7 cellular contexts compared by ENCODE assay signal in genomic region chr20:53773066-53773791, GRCh38.
DNase-seq lines count a peak whose midpoint lies in the region; ATAC-seq, FAIRE-seq and TF ChIP-seq lines count a peak whose summit lies in the region.
"Not testable (repeated sequence)": the region's sequence is repeated elsewhere in the genome, so short reads cannot be mapped to it uniquely, and the experiment has no call there.

No MANE protein-coding gene starts in this region.

- H3K27me3 ChIP-seq in GM12878 (replicated peaks in 1 of 2; ENCODE audit: control insufficient read depth in 2 of 2, insufficient read depth in 2 of 2, low read length in 1 of 2); esophagus muscularis mucosa; HepG2 (ENCODE audit: control insufficient read depth in 1 of 2, insufficient read depth in 2 of 2, low read length in 2 of 2); parathyroid adenoma (ENCODE audit: control insufficient read depth, insufficient read depth, low read length); suprapubic skin: not testable (repeated sequence)

- not testable (repeated sequence) for TF ChIP-seq CTCF in HFFc6 (IDR thresholded peaks at IDR 0.05); GM12878 (IDR thresholded peaks at IDR 0.05 in 2 of 3, conservative IDR thresholded peaks at IDR 0.05 in 1 of 3; ENCODE audit: control insufficient read depth in 2 of 3, extremely low read depth in 1 of 3, insufficient read depth in 1 of 3, low read depth in 3 of 3, low read length in 3 of 3); esophagus muscularis mucosa (IDR thresholded peaks at IDR 0.05); HepG2 (CRISPR knock-in tag; IDR thresholded peaks at IDR 0.05); parathyroid adenoma (IDR thresholded peaks at IDR 0.05); suprapubic skin (IDR thresholded peaks at IDR 0.05)

- POLR2A ChIA-PET in GM12878 (lab: Charles Lee) (interaction anchor here (0.6 kb wide), 1 partner anchor 19 kb away, joined by 3 read pairs; no protein-coding TSS in a partner anchor), HepG2 (lab: Yijun Ruan, JAX) (interaction anchor here (0.6 to 4.7 kb wide), 14 partner anchors 8 to 194 kb away, joined by 3 to 40 read pairs (median 5); partner anchors contain the start of gene ZNF217)

- H3K27ac ChIP-seq in SK-N-MC (peak overlapping the region; percentile 74), esophagus muscularis mucosa (replicated peaks in 1 of 4) (peak overlapping the region; percentile 52 to 71 (median 62)), HepG2 (ENCODE audit: extremely low read length, insufficient read depth, low read length) (peak overlapping the region; percentile 56), parathyroid adenoma (peak overlapping the region; percentile 51), suprapubic skin (peak overlapping the region; percentile 70)
- not testable (repeated sequence) for H3K27ac ChIP-seq in GM12878 (ENCODE audit: control insufficient read depth, insufficient read depth)

- not testable (repeated sequence) for TF ChIP-seq RAD21 in GM12878 (IDR thresholded peaks at IDR 0.05; ENCODE audit: insufficient read depth, low read depth, low read length); HepG2 (CRISPR knock-in tag; IDR thresholded peaks at IDR 0.05)

- H3K36me3 Mint-ChIP-seq in HFFc6 (ENCODE audit: low read depth): not testable (repeated sequence)

- not testable (repeated sequence) for H3K79me2 ChIP-seq in GM12878 (ENCODE audit: control insufficient read depth, insufficient read depth, low read length); HepG2 (ENCODE audit: insufficient read depth, low read length); parathyroid adenoma

- ATAC-seq in GM12878: not testable (repeated sequence)
- peak; percentile 66 for ATAC-seq in HepG2

- not testable (repeated sequence) for FAIRE-seq in GM12878 (lab: Jason Lieb, UNC)
- FAIRE-seq in HepG2 (lab: Jason Lieb, UNC): peak; percentile 15

- SMC1A ChIA-PET in GM12878 (lab: Charles Lee; ENCODE audit: uncharacterized antibody, unreplicated experiment): not testable (repeated sequence)

- RAD21 ChIA-PET in GM12878 (lab: Charles Lee; ENCODE audit: unreplicated experiment): not testable (repeated sequence)

- H3K9ac ChIP-seq in SK-N-MC (ENCODE audit: insufficient read length) (peak overlapping the region; percentile 47), HepG2 (ENCODE audit: insufficient read depth, low read depth, low read length) (peak overlapping the region; percentile 6)
- H3K9ac ChIP-seq in GM12878 (ENCODE audit: control insufficient read depth, insufficient read depth, low read length); parathyroid adenoma: not testable (repeated sequence)

- not testable (repeated sequence) for DNase-seq in HFFc6; SK-N-MC (ENCODE audit: low read depth, low spot score); GM12878 (ENCODE audit: low read depth, low spot score); esophagus muscularis mucosa (ENCODE audit: extremely low spot score)
- DNase-seq in HepG2 (ENCODE audit: low spot score) (peak; percentile 54), suprapubic skin (ENCODE audit: low spot score in 2 of 2) (peak in 1 of 2 donors; percentile 21)

- not testable (repeated sequence) for H3K9me3 Mint-ChIP-seq in HFFc6

- TF ChIP-seq EP300 in GM12878 (IDR thresholded peaks at IDR 0.05; ENCODE audit: borderline replicate concordance in 1 of 2, control insufficient read depth in 1 of 2, low read depth in 2 of 2, low read length in 2 of 2); esophagus muscularis mucosa (IDR thresholded peaks at IDR 0.05); HepG2 (CRISPR knock-in tag; IDR thresholded peaks at IDR 0.05; ENCODE audit: borderline replicate concordance); suprapubic skin (IDR thresholded peaks at IDR 0.05): not testable (repeated sequence)
- TF ChIP-seq EP300 in HepG2 (IDR thresholded peaks at IDR 0.05; ENCODE audit: low read depth in 2 of 2, low read length in 2 of 2): peak; percentile 31 to 77; a peak in 2 of 4 replicates

- H3K4me3 ChIP-seq in SK-N-MC: peak overlapping the region; percentile 12
- not testable (repeated sequence) for H3K4me3 ChIP-seq in GM12878; esophagus muscularis mucosa; HepG2 (replicated peaks in 1 of 3; ENCODE audit: insufficient read depth in 1 of 3, low read depth in 2 of 3, low read length in 3 of 3); parathyroid adenoma (ENCODE audit: low read depth, low read length); suprapubic skin

- TF ChIP-seq POLR2A in GM12878 (IDR thresholded peaks at IDR 0.05; ENCODE audit: low read depth, low read length); esophagus muscularis mucosa (IDR thresholded peaks at IDR 0.05; ENCODE audit: low read depth); HepG2 (IDR thresholded peaks at IDR 0.05; ENCODE audit: insufficient read depth in 1 of 2, low read depth in 2 of 2, low read length in 2 of 2); suprapubic skin (IDR thresholded peaks at IDR 0.05): not testable (repeated sequence)

- WGBS in GM12878 (ENCODE audit: insufficient coverage, insufficient replicate concordance, low lambda C conversion rate, missing lambda C conversion rate): 60% methylated on average over 8 of the region's 10 CpGs
- WGBS in esophagus muscularis mucosa: 83% methylated on average over 10 of the region's 10 CpGs
- 58% methylated on average over 10 of the region's 10 CpGs for WGBS in HepG2 (ENCODE audit: low lambda C conversion rate)
- whole genome bisulfite sequencing in suprapubic skin: 82% methylated on average over 10 of the region's 10 CpGs

- peaks cover 66% of the 10 kb centered on the region for H3K4me1 Mint-ChIP-seq in HFFc6 (ENCODE audit: low read depth)

- in situ Hi-C loops in GM12878 (cut with MboI): loop anchor here (10.0 kb wide), 1 partner anchor 358 kb away; no protein-coding TSS in a partner anchor
- in situ Hi-C loops in HepG2 (cut with HindIII; ENCODE audit: extremely low pct_ligation_motif_present, low pct_unique_long_range_greater_than_20kb): not testable (repeated sequence)

- intact Hi-C loops in GM12878 (cut with micrococcal nuclease; ENCODE audit: unreplicated experiment): not testable (repeated sequence)
- intact Hi-C loops in esophagus muscularis mucosa (cut with DNase I) (loop anchor here (5.0 kb wide), 2 partner anchors 94 to 196 kb away; no protein-coding TSS in a partner anchor), HepG2 (cut with micrococcal nuclease; ENCODE audit: unreplicated experiment) (loop anchor here (1.0 kb wide), 1 partner anchor 9 kb away; no protein-coding TSS in a partner anchor)

- not testable (repeated sequence) for H3K9me3 ChIP-seq in SK-N-MC (ENCODE audit: low read depth, low read length); GM12878 (replicated peaks; ENCODE audit: control insufficient read depth, insufficient read depth, low read length); esophagus muscularis mucosa; HepG2 (ENCODE audit: low read length); parathyroid adenoma (ENCODE audit: control insufficient read depth, low read length); suprapubic skin

- not testable (repeated sequence) for H3K27me3 Mint-ChIP-seq in HFFc6 (ENCODE audit: insufficient read depth)

- H3K4me3 Mint-ChIP-seq in HFFc6: peak overlapping the region; percentile 81

- CTCF ChIA-PET in GM12878 (lab: Yijun Ruan, JAX): interaction anchor here (1.0 to 1.5 kb wide), 2 partner anchors 13 to 167 kb away, joined by 3 to 7 read pairs; no protein-coding TSS in a partner anchor
- CTCF ChIA-PET in HepG2 (lab: Yijun Ruan, JAX; ENCODE audit: low intra/inter-chr PET ratio, low total read pairs): not testable (repeated sequence)

- not testable (repeated sequence) for H3K4me1 ChIP-seq in GM12878 (ENCODE audit: control insufficient read depth, insufficient read depth, low read length)
- H3K4me1 ChIP-seq in esophagus muscularis mucosa: peaks cover 16 to 33% (median 25%) of the 10 kb centered on the region in 4 donors
- peaks cover 79% of the 10 kb centered on the region for H3K4me1 ChIP-seq in HepG2 (ENCODE audit: insufficient read depth, low read length)
- H3K4me1 ChIP-seq in parathyroid adenoma: peaks cover 11% of the 10 kb centered on the region
- H3K4me1 ChIP-seq in suprapubic skin: peaks cover 19% of the 10 kb centered on the region

- H3K4me2 ChIP-seq in GM12878 (ENCODE audit: control insufficient read depth, insufficient read depth); parathyroid adenoma (ENCODE audit: low read length): not testable (repeated sequence)
- H3K4me2 ChIP-seq in HepG2 (ENCODE audit: low read depth, low read length): peak overlapping the region; percentile 29

- BruUV-seq in GM12878 (replicated peaks; lab: Mats Ljungman, UMichigan); HepG2 (replicated peaks; lab: Mats Ljungman, UMichigan): not testable (repeated sequence)

- peak overlapping the region; percentile 100 for H3K27ac Mint-ChIP-seq in HFFc6

- not testable (repeated sequence) for H4K20me1 ChIP-seq in GM12878 (ENCODE audit: control insufficient read depth, insufficient read depth); HepG2 (ENCODE audit: insufficient read depth, low read length)

- not testable (repeated sequence) for H3K36me3 ChIP-seq in SK-N-MC (ENCODE audit: insufficient read depth, low read length); GM12878 (ENCODE audit: control insufficient read depth in 2 of 2, insufficient read depth in 2 of 2, low read length in 1 of 2); esophagus muscularis mucosa; HepG2 (replicated peaks in 1 of 2; ENCODE audit: control insufficient read depth in 1 of 2, insufficient read depth in 2 of 2, low read length in 2 of 2); parathyroid adenoma (ENCODE audit: control insufficient read depth, insufficient read depth, low read length); suprapubic skin

- not testable (repeated sequence) for H2AFZ ChIP-seq in GM12878 (ENCODE audit: control insufficient read depth, low read depth, low read length); HepG2 (ENCODE audit: low read length)
- H2AFZ ChIP-seq in parathyroid adenoma: peak overlapping the region; percentile 52
